ENCODE assay signal across 8 cellular contexts in genomic region chr3:11671648-11672100, GRCh38. TPM values are rescaled to one million over a fixed set of nuclear protein-coding genes. Genes with fewer than 3 reads are reported as not detected.
DNase-seq lines count a peak whose midpoint lies in the region; ATAC-seq, FAIRE-seq and TF ChIP-seq lines count a peak whose summit lies in the region.

No MANE protein-coding gene starts in this region.

- H3K4me1 Mint-ChIP-seq in CD4-positive, alpha-beta T cell (ENCODE audit: low read depth), result no peaks in the 10 kb centered on the region
- no peaks in the 10 kb centered on the region for H3K4me1 Mint-ChIP-seq in activated T-helper 1 cell treated with anti-CD3 and anti-CD28 coated beads, Interleukin-12 subunit alpha, Interleukin-12 subunit beta, Interleukin-2, Interleukin-4 antibody, amounts not matched to agents 30 ng/mL and 10 ng/mL and 1 ng/mL, durations not matched to agents 14 hours and 24 hours and 36 hours (ENCODE audit: low read depth)
- no peaks in the 10 kb centered on the region for H3K4me1 Mint-ChIP-seq in immature natural killer cell

- no peak overlapping the region for H3K4me3 ChIP-seq in small intestine (ENCODE audit: low read depth in 1 of 2, low read length in 2 of 2)

- no peak for TF ChIP-seq CTCF in CD4-positive, alpha-beta T cell (IDR thresholded peaks at IDR 0.05)

- no peak overlapping the region for H3K27ac ChIP-seq in small intestine (ENCODE audit: low read depth in 1 of 2, low read length in 1 of 2)
- H3K27ac ChIP-seq in CD4-positive, alpha-beta T cell (ENCODE audit: low read depth, low read length), result no peak overlapping the region

- no peaks in the 10 kb centered on the region for H3K27me3 ChIP-seq in small intestine (ENCODE audit: control insufficient read depth in 2 of 2, insufficient read depth in 2 of 2, low read length in 2 of 2)
- H3K27me3 ChIP-seq in CD4-positive, alpha-beta T cell (ENCODE audit: control insufficient read depth, insufficient read depth, low read length), result no peaks in the 10 kb centered on the region

- no peaks in the 10 kb centered on the region for H3K9me3 Mint-ChIP-seq in CD4-positive, alpha-beta T cell
- H3K9me3 Mint-ChIP-seq in activated T-helper 1 cell treated with anti-CD3 and anti-CD28 coated beads, Interleukin-12 subunit alpha, Interleukin-12 subunit beta, Interleukin-2, Interleukin-4 antibody, amounts not matched to agents 30 ng/mL and 10 ng/mL and 1 ng/mL, durations not matched to agents 14 hours and 24 hours and 36 hours, result no peaks in the 10 kb centered on the region
- H3K9me3 Mint-ChIP-seq in immature natural killer cell, result no peaks in the 10 kb centered on the region

- FAIRE-seq in small intestine (lab: Jason Lieb, UNC), result no peak

- peak; percentile 71 for ATAC-seq in HG03460 (IDR thresholded peaks at IDR 0.05; ENCODE audit: unreplicated experiment)
- no peak for ATAC-seq in CD4-positive, alpha-beta T cell (ENCODE audit: poor library complexity)

- CTCF ChIA-PET in CD4-positive, alpha-beta T cell (lab: Charles Lee), result no interaction called here

- peaks cover 1 to 9% of the 10 kb centered on the region in 2 donors for H3K4me1 ChIP-seq in small intestine (ENCODE audit: control insufficient read depth in 2 of 2, insufficient read depth in 1 of 2, low read depth in 1 of 2, low read length in 1 of 2)

- H3K9me3 ChIP-seq in small intestine (ENCODE audit: control insufficient read depth, low read depth), result no peaks in the 10 kb centered on the region
- no peaks in the 10 kb centered on the region for H3K9me3 ChIP-seq in CD4-positive, alpha-beta T cell (ENCODE audit: control insufficient read depth, low read length)

- H3K36me3 Mint-ChIP-seq in CD4-positive, alpha-beta T cell (ENCODE audit: low read depth), result no peaks in the 10 kb centered on the region
- H3K36me3 Mint-ChIP-seq in activated T-helper 1 cell treated with anti-CD3 and anti-CD28 coated beads, Interleukin-12 subunit alpha, Interleukin-12 subunit beta, Interleukin-2, Interleukin-4 antibody, amounts not matched to agents 30 ng/mL and 10 ng/mL and 1 ng/mL, durations not matched to agents 14 hours and 24 hours and 36 hours (ENCODE audit: low read depth), result no peaks in the 10 kb centered on the region
- H3K36me3 Mint-ChIP-seq in immature natural killer cell, result no peaks in the 10 kb centered on the region

- POLR2A ChIA-PET in CD4-positive, alpha-beta T cell (lab: Charles Lee), result no interaction called here

- H3K27me3 Mint-ChIP-seq in CD4-positive, alpha-beta T cell, result no peaks in the 10 kb centered on the region
- peaks cover 17% of the 10 kb centered on the region for H3K27me3 Mint-ChIP-seq in activated T-helper 1 cell treated with anti-CD3 and anti-CD28 coated beads, Interleukin-12 subunit alpha, Interleukin-12 subunit beta, Interleukin-2, Interleukin-4 antibody, amounts not matched to agents 30 ng/mL and 10 ng/mL and 1 ng/mL, durations not matched to agents 14 hours and 24 hours and 36 hours (ENCODE audit: insufficient read depth)
- peaks cover 0 to 4% (median 0%) of the 10 kb centered on the region in 3 donors for H3K27me3 Mint-ChIP-seq in immature natural killer cell (ENCODE audit: low read depth in 3 of 3)

- DNase-seq in GM19240 (ENCODE audit: insufficient read length, low spot score) (peak; percentile 39), cerebellar cortex (ENCODE audit: low spot score) (peak; percentile 45), small intestine (peak; percentile 62), midbrain (lab: John Stamatoyannopoulos, UW) (no peak), immature natural killer cell (no peak)
- DNase-seq in CD4-positive, alpha-beta T cell, result no peak
- no peak for DNase-seq in activated T-helper 1 cell treated with anti-CD3 and anti-CD28 coated beads, Interleukin-12 subunit alpha, Interleukin-12 subunit beta, Interleukin-2, Interleukin-4 antibody, amounts not matched to agents 30 ng/mL and 10 ng/mL and 1 ng/mL, durations not matched to agents 14 hours and 24 hours and 36 hours (ENCODE audit: low spot score)

- no peak overlapping the region for H3K27ac Mint-ChIP-seq in CD4-positive, alpha-beta T cell
- H3K27ac Mint-ChIP-seq in activated T-helper 1 cell treated with anti-CD3 and anti-CD28 coated beads, Interleukin-12 subunit alpha, Interleukin-12 subunit beta, Interleukin-2, Interleukin-4 antibody, amounts not matched to agents 30 ng/mL and 10 ng/mL and 1 ng/mL, durations not matched to agents 14 hours and 24 hours and 36 hours, result no peak overlapping the region
- H3K27ac Mint-ChIP-seq in immature natural killer cell, result no peak overlapping the region

- intact Hi-C loops in CD4-positive, alpha-beta T cell (cut with DNase I, micrococcal nuclease), result no loop called here
- intact Hi-C loops in activated T-helper 1 cell treated with anti-CD3 and anti-CD28 coated beads, Interleukin-12 subunit alpha, Interleukin-12 subunit beta, Interleukin-2, Interleukin-4 antibody, amounts not matched to agents 30 ng/mL and 10 ng/mL and 1 ng/mL, durations not matched to agents 14 hours and 24 hours and 36 hours (cut with micrococcal nuclease), result no loop called here

- 37 to 40% (median 39%) methylated on average over 4 of the region's 4 CpGs for WGBS in small intestine, 3 donors

- H3K4me3 Mint-ChIP-seq in CD4-positive, alpha-beta T cell, result no peak overlapping the region
- no peak overlapping the region for H3K4me3 Mint-ChIP-seq in activated T-helper 1 cell treated with anti-CD3 and anti-CD28 coated beads, Interleukin-12 subunit alpha, Interleukin-12 subunit beta, Interleukin-2, Interleukin-4 antibody, amounts not matched to agents 30 ng/mL and 10 ng/mL and 1 ng/mL, durations not matched to agents 14 hours and 24 hours and 36 hours
- no peak overlapping the region for H3K4me3 Mint-ChIP-seq in immature natural killer cell

- H3K36me3 ChIP-seq in small intestine (ENCODE audit: control insufficient read depth in 2 of 2, insufficient read depth in 2 of 2, low read length in 2 of 2), result no peaks in the 10 kb centered on the region

RNA-seq across cellular contexts. Expression of gene VGLL4, which starts 28.0 kb away (rescaled TPM):
- polyA plus RNA-seq in small intestine (10 to 100 TPM; 26.6 to 54.8 (median 27.0) TPM), immature natural killer cell (10 to 100 TPM; 11.9 to 44.4 (median 25.6) TPM)
- total RNA-seq in CD4-positive, alpha-beta T cell, result 10 to 100 TPM; 10.5 to 11.3 TPM
- total RNA-seq in activated T-helper 1 cell treated with anti-CD3 and anti-CD28 coated beads, Interleukin-12 subunit alpha, Interleukin-12 subunit beta, Interleukin-2, Interleukin-4 antibody, amounts not matched to agents 30 ng/mL and 10 ng/mL and 1 ng/mL, durations not matched to agents 14 hours and 24 hours and 36 hours, result 46.0 and 48.7 TPM in 2 replicates

Comparison
In these comparisons a context has a peak if more than half of its experiments do, and no peak if none do; other contexts are left out.
1. DNase-seq: peak in GM19240 (single experiment), cerebellar cortex (single experiment) and small intestine (single experiment); none in CD4-positive, alpha-beta T cell (0 of 10), activated T-helper 1 cell treated with anti-CD3 and anti-CD28 coated beads, Interleukin-12 subunit alpha, Interleukin-12 subunit beta, Interleukin-2, Interleukin-4 antibody, amounts not matched to agents 30 ng/mL and 10 ng/mL and 1 ng/mL, durations not matched to agents 14 hours and 24 hours and 36 hours (single experiment), midbrain (single experiment) and immature natural killer cell (0 of 3).